ENCODE assay signal across 1 cellular context in genomic region chr13:114158869-114159666, GRCh38.
TF ChIP-seq lines count a peak whose summit lies in the region.

No MANE protein-coding gene starts in this region.

TF ChIP-seq in GM12891, 5 proteins besides CTCF, POLR2A, EP300 and RAD21:
- TF ChIP-seq POU2F2 (IDR thresholded peaks at IDR 0.05; ENCODE audit: low read depth, low read length): peak; percentile 75
